Comparison of ENCODE assay signal across 28 cellular contexts in genomic region chr7:135411098-135411497, GRCh38.
"Had no signal": no experiment of that assay in that cellular context is flagged by ENCODE, and none has a peak within 500 bp of the region (broad histone marks: within the 10 kb centered on the region; RNA-seq: fewer than 3 reads in every experiment).

No MANE protein-coding gene starts in this region.

- H3K4me1 Mint-ChIP-seq: stimulated activated memory B cell treated with anti-CD40 and anti-IgM and Interleukin-4, amounts not matched to agents 10 μg/mL and 1 μg/mL and 100 μg/mL, for 72 hours had no signal

- H3K4me3 Mint-ChIP-seq: stimulated activated effector memory CD8-positive, alpha-beta T cell treated with anti-CD3 and anti-CD28 coated beads, Interleukin-12 subunit alpha, Interleukin-12 subunit beta, amount 100 ng/mL, for 72 hours; stimulated activated memory B cell treated with anti-CD40 and anti-IgM and Interleukin-4, amounts not matched to agents 10 μg/mL and 1 μg/mL and 100 μg/mL, for 72 hours; stimulated activated naive B cell treated with anti-CD40 and anti-IgM and Interleukin-4, amounts not matched to agents 10 μg/mL and 1 μg/mL and 100 μg/mL, for 72 hours; stimulated activated naive CD8-positive, alpha-beta T cell treated with anti-CD3 and anti-CD28 coated beads, Interleukin-15, Interleukin-2, amounts not matched to agents 100 ng/mL and 50 ng/mL, for 24 hours; type B pancreatic cell had no signal

- H3K36me3 ChIP-seq: thoracic aorta, uterus had no signal

- FAIRE-seq: urothelium cell line had no signal

- DNase-seq: stimulated activated CD4-positive, alpha-beta T cell treated with anti-CD3 and anti-CD28 coated beads, Interleukin-2, amount 100 ng/mL, for 48 hours; stimulated activated CD4-positive, alpha-beta T cell treated with anti-CD3 and anti-CD28 coated beads, Interleukin-4, amount 100 ng/mL, for 1 hour; stimulated activated CD4-positive, alpha-beta T cell treated with anti-CD3 and anti-CD28 coated beads, Interleukin-4, amount 100 ng/mL, for 24 hours; stimulated activated CD4-positive, alpha-beta T cell treated with anti-CD3 and anti-CD28 coated beads, Interleukin-4, amount 100 ng/mL, for 4 hours; stimulated activated CD8-positive, alpha-beta memory T cell treated with anti-CD3 and anti-CD28 coated beads, Interleukin-4, amount 100 ng/mL, for 48 hours; stimulated activated naive B cell treated with anti-CD40 and anti-IgM and Interleukin-4, amounts not matched to agents 10 μg/mL and 1 μg/mL and 100 μg/mL, for 72 hours; stimulated activated naive CD4-positive, alpha-beta T cell; stimulated activated naive CD4-positive, alpha-beta T cell treated with Interleukin-2 at 50 U/mL for 16 hours; stimulated activated naive CD8-positive, alpha-beta T cell treated with anti-CD3 and anti-CD28 coated beads, Interleukin-15, Interleukin-2, amounts not matched to agents 100 U/mL and 50 U/mL, for 24 hours; stomach; substantia nigra; testis; thyroid gland; tibial artery; transverse colon; trophoblast cell; upper lobe of left lung; upper lobe of right lung; uterus had no signal

- H3K27ac ChIP-seq: stomach, suprapubic skin, testis, thoracic aorta, thyroid gland, tibial artery, tibial nerve, transverse colon, upper lobe of left lung, upper lobe of right lung, uterus, vagina had no signal

- H3K4me1 ChIP-seq: stomach, suprapubic skin, testis, thyroid gland, tibial artery, tibial nerve, transverse colon, upper lobe of right lung, uterus, vagina had no signal

- H3K27ac Mint-ChIP-seq: stimulated activated effector memory CD8-positive, alpha-beta T cell treated with anti-CD3 and anti-CD28 coated beads, Interleukin-12 subunit alpha, Interleukin-12 subunit beta, amount 100 ng/mL, for 72 hours; stimulated activated memory B cell treated with anti-CD40 and anti-IgM and Interleukin-4, amounts not matched to agents 10 μg/mL and 1 μg/mL and 100 μg/mL, for 72 hours; stimulated activated naive B cell treated with anti-CD40 and anti-IgM and Interleukin-4, amounts not matched to agents 10 μg/mL and 1 μg/mL and 100 μg/mL, for 72 hours; stimulated activated naive CD8-positive, alpha-beta T cell treated with anti-CD3 and anti-CD28 coated beads, Interleukin-15, Interleukin-2, amounts not matched to agents 100 ng/mL and 50 ng/mL, for 24 hours; type B pancreatic cell had no signal

- ATAC-seq: stimulated activated effector memory CD8-positive, alpha-beta T cell treated with anti-CD3 and anti-CD28 coated beads, Interleukin-12 subunit alpha, Interleukin-12 subunit beta, amount 100 ng/mL, for 72 hours; stimulated activated memory B cell treated with anti-CD40 and anti-IgM and Interleukin-4, amounts not matched to agents 10 μg/mL and 1 μg/mL and 100 μg/mL, for 72 hours; stimulated activated naive B cell treated with anti-CD40 and anti-IgM and Interleukin-4, amounts not matched to agents 10 μg/mL and 1 μg/mL and 100 μg/mL, for 72 hours; stimulated activated naive CD8-positive, alpha-beta T cell treated with anti-CD3 and anti-CD28 coated beads, Interleukin-15, Interleukin-2, amounts not matched to agents 100 U/mL and 50 U/mL, for 24 hours; upper lobe of right lung had no signal

- H3K27me3 Mint-ChIP-seq: stimulated activated memory B cell treated with anti-CD40 and anti-IgM and Interleukin-4, amounts not matched to agents 10 μg/mL and 1 μg/mL and 100 μg/mL, for 72 hours; stimulated activated naive B cell treated with anti-CD40 and anti-IgM and Interleukin-4, amounts not matched to agents 10 μg/mL and 1 μg/mL and 100 μg/mL, for 72 hours; stimulated activated naive CD8-positive, alpha-beta T cell treated with anti-CD3 and anti-CD28 coated beads, Interleukin-15, Interleukin-2, amounts not matched to agents 100 ng/mL and 50 ng/mL, for 24 hours; type B pancreatic cell had no signal

- H3K9me3 Mint-ChIP-seq: stimulated activated effector memory CD8-positive, alpha-beta T cell treated with anti-CD3 and anti-CD28 coated beads, Interleukin-12 subunit alpha, Interleukin-12 subunit beta, amount 100 ng/mL, for 72 hours; stimulated activated memory B cell treated with anti-CD40 and anti-IgM and Interleukin-4, amounts not matched to agents 10 μg/mL and 1 μg/mL and 100 μg/mL, for 72 hours; stimulated activated naive B cell treated with anti-CD40 and anti-IgM and Interleukin-4, amounts not matched to agents 10 μg/mL and 1 μg/mL and 100 μg/mL, for 72 hours; stimulated activated naive CD8-positive, alpha-beta T cell treated with anti-CD3 and anti-CD28 coated beads, Interleukin-15, Interleukin-2, amounts not matched to agents 100 ng/mL and 50 ng/mL, for 24 hours; type B pancreatic cell had no signal

- H3K4me3 ChIP-seq: stomach, suprapubic skin, testis, thoracic aorta, thyroid gland, tibial artery, tibial nerve, transverse colon, upper lobe of left lung, upper lobe of right lung, uterus, vagina had no signal

- H3K27me3 ChIP-seq: stomach, suprapubic skin, testis, thyroid gland, tibial artery, tibial nerve, transverse colon, upper lobe of left lung, upper lobe of right lung, uterus, vagina had no signal

- H3K9me3 ChIP-seq: stomach, suprapubic skin, testis, thoracic aorta, thyroid gland, tibial artery, tibial nerve, transverse colon, upper lobe of left lung, upper lobe of right lung, uterus, vagina had no signal
